ENCODE assay signal across 1 cellular context in the genomic region with DNA sequence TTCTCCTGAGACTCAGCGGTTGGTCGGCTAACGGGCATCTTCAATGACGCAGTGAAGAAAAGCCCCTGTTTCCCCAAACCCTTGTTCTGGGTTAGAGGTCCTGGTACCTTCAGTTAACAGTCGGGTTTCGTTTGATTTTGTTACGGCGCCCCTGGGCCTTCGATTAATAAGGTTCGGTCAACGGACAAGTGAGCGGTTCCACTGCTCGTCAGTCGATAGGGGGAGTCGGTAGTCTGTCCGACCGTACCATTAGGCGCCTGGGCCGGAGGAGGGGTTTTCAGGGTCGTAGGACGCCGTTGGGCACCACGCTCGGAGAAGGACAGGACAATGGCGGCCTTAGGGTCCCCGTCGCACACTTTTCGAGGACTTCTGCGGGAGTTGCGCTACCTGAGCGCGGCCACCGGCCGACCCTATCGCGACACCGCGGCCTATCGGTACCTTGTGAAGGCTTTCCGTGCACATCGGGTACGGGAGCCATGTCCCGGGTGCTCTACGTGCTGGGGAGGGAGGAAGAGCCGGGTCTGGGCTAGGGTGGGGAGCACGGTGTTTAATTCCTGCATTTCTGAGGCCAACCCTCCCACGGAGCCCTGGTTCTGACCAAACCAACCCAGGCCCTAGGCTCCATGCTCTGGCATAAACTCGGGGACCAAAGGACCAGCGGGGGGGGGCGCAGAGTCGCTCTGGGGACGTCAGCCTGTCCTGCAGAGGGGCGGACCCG.
A peak's percentile ranks its signal among the peaks of the same experiment; 100 is the strongest.
TF ChIP-seq lines count a peak whose summit lies in the region.

A gene with protein sequence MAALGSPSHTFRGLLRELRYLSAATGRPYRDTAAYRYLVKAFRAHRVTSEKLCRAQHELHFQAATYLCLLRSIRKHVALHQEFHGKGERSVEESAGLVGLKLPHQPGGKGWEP (plus strand): TSS at position 280 of the 718 bp plus-strand sequence. CDS start 48 bp downstream, at position 328.

TF ChIP-seq in K562, 482 proteins besides CTCF, POLR2A, EP300 and RAD21 (continued from another document and continues in another):
- TF ChIP-seq, protein P1, sequence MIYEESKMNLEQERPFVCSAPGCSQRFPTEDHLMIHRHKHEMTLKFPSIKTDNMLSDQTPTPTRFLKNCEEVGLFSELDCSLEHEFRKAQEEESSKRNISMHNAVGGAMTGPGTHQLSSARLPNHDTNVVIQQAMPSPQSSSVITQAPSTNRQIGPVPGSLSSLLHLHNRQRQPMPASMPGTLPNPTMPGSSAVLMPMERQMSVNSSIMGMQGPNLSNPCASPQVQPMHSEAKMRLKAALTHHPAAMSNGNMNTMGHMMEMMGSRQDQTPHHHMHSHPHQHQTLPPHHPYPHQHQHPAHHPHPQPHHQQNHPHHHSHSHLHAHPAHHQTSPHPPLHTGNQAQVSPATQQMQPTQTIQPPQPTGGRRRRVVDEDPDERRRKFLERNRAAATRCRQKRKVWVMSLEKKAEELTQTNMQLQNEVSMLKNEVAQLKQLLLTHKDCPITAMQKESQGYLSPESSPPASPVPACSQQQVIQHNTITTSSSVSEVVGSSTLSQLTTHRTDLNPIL (CRISPR knock-in tag; IDR thresholded peaks at IDR 0.05), result peak; percentile 72; the same call in 1 of the 2 replicates
- TF ChIP-seq KLF13 (tag; IDR thresholded peaks at IDR 0.05; ENCODE audit: borderline replicate concordance, low read depth), result no peak
- peak; percentile 91 for TF ChIP-seq C11orf30 (IDR thresholded peaks at IDR 0.05; ENCODE audit: low read depth)
- TF ChIP-seq, protein P2, sequence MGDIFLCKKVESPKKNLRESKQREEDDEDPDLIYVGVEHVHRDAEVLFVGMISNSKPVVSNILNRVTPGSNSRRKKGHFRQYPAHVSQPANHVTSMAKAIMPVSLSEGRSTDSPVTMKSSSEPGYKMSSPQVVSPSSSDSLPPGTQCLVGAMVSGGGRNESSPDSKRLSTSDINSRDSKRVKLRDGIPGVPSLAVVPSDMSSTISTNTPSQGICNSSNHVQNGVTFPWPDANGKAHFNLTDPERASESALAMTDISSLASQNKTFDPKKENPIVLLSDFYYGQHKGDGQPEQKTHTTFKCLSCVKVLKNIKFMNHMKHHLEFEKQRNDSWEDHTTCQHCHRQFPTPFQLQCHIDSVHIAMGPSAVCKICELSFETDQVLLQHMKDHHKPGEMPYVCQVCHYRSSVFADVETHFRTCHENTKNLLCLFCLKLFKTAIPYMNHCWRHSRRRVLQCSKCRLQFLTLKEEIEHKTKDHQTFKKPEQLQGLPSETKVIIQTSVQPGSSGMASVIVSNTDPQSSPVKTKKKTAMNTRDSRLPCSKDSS (IDR thresholded peaks at IDR 0.05; ENCODE audit: low read depth, partially characterized antibody), result no peak
- TF ChIP-seq RFX5 (IDR thresholded peaks at IDR 0.05; ENCODE audit: low read depth, low read length), result peak; percentile 22; the same call in 1 of the 2 replicates
- no peak for TF ChIP-seq RBM34 (IDR thresholded peaks at IDR 0.05; ENCODE audit: borderline replicate concordance, insufficient read depth, low read length)
- no peak for TF ChIP-seq RBM25 (IDR thresholded peaks at IDR 0.05; ENCODE audit: low read depth, low read length, severe bottlenecking)
- TF ChIP-seq, protein P3, sequence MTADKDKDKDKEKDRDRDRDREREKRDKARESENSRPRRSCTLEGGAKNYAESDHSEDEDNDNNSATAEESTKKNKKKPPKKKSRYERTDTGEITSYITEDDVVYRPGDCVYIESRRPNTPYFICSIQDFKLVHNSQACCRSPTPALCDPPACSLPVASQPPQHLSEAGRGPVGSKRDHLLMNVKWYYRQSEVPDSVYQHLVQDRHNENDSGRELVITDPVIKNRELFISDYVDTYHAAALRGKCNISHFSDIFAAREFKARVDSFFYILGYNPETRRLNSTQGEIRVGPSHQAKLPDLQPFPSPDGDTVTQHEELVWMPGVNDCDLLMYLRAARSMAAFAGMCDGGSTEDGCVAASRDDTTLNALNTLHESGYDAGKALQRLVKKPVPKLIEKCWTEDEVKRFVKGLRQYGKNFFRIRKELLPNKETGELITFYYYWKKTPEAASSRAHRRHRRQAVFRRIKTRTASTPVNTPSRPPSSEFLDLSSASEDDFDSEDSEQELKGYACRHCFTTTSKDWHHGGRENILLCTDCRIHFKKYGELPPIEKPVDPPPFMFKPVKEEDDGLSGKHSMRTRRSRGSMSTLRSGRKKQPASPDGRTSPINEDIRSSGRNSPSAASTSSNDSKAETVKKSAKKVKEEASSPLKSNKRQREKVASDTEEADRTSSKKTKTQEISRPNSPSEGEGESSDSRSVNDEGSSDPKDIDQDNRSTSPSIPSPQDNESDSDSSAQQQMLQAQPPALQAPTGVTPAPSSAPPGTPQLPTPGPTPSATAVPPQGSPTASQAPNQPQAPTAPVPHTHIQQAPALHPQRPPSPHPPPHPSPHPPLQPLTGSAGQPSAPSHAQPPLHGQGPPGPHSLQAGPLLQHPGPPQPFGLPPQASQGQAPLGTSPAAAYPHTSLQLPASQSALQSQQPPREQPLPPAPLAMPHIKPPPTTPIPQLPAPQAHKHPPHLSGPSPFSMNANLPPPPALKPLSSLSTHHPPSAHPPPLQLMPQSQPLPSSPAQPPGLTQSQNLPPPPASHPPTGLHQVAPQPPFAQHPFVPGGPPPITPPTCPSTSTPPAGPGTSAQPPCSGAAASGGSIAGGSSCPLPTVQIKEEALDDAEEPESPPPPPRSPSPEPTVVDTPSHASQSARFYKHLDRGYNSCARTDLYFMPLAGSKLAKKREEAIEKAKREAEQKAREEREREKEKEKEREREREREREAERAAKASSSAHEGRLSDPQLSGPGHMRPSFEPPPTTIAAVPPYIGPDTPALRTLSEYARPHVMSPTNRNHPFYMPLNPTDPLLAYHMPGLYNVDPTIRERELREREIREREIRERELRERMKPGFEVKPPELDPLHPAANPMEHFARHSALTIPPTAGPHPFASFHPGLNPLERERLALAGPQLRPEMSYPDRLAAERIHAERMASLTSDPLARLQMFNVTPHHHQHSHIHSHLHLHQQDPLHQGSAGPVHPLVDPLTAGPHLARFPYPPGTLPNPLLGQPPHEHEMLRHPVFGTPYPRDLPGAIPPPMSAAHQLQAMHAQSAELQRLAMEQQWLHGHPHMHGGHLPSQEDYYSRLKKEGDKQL (CRISPR knock-in tag; IDR thresholded peaks at IDR 0.05; ENCODE audit: borderline replicate concordance), result no peak
- no peak for TF ChIP-seq CHD4 (IDR thresholded peaks at IDR 0.05; ENCODE audit: insufficient read depth, insufficient replicate concordance, low read depth, low read length, poor library complexity, severe bottlenecking)
- peak; percentile 62; the same call in 1 of the 2 replicates for TF ChIP-seq GABPB2 (CRISPR knock-in tag; conservative IDR thresholded peaks at IDR 0.05)
- TF ChIP-seq, protein P4, sequence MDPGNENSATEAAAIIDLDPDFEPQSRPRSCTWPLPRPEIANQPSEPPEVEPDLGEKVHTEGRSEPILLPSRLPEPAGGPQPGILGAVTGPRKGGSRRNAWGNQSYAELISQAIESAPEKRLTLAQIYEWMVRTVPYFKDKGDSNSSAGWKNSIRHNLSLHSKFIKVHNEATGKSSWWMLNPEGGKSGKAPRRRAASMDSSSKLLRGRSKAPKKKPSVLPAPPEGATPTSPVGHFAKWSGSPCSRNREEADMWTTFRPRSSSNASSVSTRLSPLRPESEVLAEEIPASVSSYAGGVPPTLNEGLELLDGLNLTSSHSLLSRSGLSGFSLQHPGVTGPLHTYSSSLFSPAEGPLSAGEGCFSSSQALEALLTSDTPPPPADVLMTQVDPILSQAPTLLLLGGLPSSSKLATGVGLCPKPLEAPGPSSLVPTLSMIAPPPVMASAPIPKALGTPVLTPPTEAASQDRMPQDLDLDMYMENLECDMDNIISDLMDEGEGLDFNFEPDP (CRISPR knock-in tag; IDR thresholded peaks at IDR 0.05), result peak; percentile 75
- TF ChIP-seq EZH2 (IDR thresholded peaks at IDR 0.05; ENCODE audit: borderline replicate concordance, low read depth, low read length), result no peak
- TF ChIP-seq RAD51 (IDR thresholded peaks at IDR 0.05; ENCODE audit: borderline replicate concordance, low read depth), result no peak
- peak; percentile 71; the same call in 1 of the 2 replicates for TF ChIP-seq ILF3 (IDR thresholded peaks at IDR 0.05; ENCODE audit: borderline replicate concordance)
- peak; percentile 9; the same call in 1 of the 2 replicates for TF ChIP-seq GATAD2B (IDR thresholded peaks at IDR 0.05; ENCODE audit: borderline replicate concordance)
- TF ChIP-seq ZNF699 (CRISPR knock-in tag; IDR thresholded peaks at IDR 0.05; ENCODE audit: insufficient replicate concordance), result no peak
- TF ChIP-seq NR2C2 (CRISPR knock-in tag; IDR thresholded peaks at IDR 0.05), result peak; percentile 1; the same call in 1 of the 2 replicates
- no peak for TF ChIP-seq NR2C2 (tag; IDR thresholded peaks at IDR 0.05)
- TF ChIP-seq HNRNPUL1 (IDR thresholded peaks at IDR 0.05; ENCODE audit: low read length), result no peak
- no peak for TF ChIP-seq MED1 (CRISPR knock-in tag; IDR thresholded peaks at IDR 0.05; ENCODE audit: borderline replicate concordance)
- TF ChIP-seq ZNF589 (CRISPR knock-in tag; IDR thresholded peaks at IDR 0.05; ENCODE audit: low read depth), result peak; percentile 73; the same call in 1 of the 2 replicates
- TF ChIP-seq, protein P5, sequence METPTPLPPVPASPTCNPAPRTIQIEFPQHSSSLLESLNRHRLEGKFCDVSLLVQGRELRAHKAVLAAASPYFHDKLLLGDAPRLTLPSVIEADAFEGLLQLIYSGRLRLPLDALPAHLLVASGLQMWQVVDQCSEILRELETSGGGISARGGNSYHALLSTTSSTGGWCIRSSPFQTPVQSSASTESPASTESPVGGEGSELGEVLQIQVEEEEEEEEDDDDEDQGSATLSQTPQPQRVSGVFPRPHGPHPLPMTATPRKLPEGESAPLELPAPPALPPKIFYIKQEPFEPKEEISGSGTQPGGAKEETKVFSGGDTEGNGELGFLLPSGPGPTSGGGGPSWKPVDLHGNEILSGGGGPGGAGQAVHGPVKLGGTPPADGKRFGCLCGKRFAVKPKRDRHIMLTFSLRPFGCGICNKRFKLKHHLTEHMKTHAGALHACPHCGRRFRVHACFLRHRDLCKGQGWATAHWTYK (CRISPR knock-in tag; IDR thresholded peaks at IDR 0.05), result peak; percentile 92; the same call in 1 of the 2 replicates
- no peak; the same call in 1 of the 2 replicates for TF ChIP-seq MXI1 (IDR thresholded peaks at IDR 0.05; ENCODE audit: low read depth, low read length)
- no peak for TF ChIP-seq KLF10 (CRISPR knock-in tag; IDR thresholded peaks at IDR 0.05)
- peak; percentile 96 for TF ChIP-seq MBD2 (IDR thresholded peaks at IDR 0.05; ENCODE audit: borderline replicate concordance, low read depth)
- no peak for TF ChIP-seq SMAD2 (IDR thresholded peaks at IDR 0.05; ENCODE audit: low read depth, low read length)
- TF ChIP-seq ESRRB (CRISPR knock-in tag; IDR thresholded peaks at IDR 0.05; ENCODE audit: borderline replicate concordance), result peak; percentile 16; the same call in 1 of the 2 replicates
- no peak for TF ChIP-seq NR2F6 (CRISPR knock-in tag; IDR thresholded peaks at IDR 0.05)
- TF ChIP-seq, protein P6, sequence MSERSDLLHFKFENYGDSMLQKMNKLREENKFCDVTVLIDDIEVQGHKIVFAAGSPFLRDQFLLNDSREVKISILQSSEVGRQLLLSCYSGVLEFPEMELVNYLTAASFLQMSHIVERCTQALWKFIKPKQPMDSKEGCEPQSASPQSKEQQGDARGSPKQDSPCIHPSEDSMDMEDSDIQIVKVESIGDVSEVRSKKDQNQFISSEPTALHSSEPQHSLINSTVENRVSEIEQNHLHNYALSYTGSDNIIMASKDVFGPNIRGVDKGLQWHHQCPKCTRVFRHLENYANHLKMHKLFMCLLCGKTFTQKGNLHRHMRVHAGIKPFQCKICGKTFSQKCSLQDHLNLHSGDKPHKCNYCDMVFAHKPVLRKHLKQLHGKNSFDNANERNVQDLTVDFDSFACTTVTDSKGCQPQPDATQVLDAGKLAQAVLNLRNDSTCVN (CRISPR knock-in tag; IDR thresholded peaks at IDR 0.05), result peak; percentile 29; the same call in 1 of the 2 replicates
- peak; percentile 64 for TF ChIP-seq CHD2 (IDR thresholded peaks at IDR 0.05; ENCODE audit: low read depth, low read length)
- 0 out of 2 replicates have a peak, but pooled peaks have one; percentile 11 for TF ChIP-seq ZNF57 (CRISPR knock-in tag; IDR thresholded peaks at IDR 0.05)
- no peak for TF ChIP-seq U2AF2 (optimal IDR thresholded peaks at IDR 0.05; ENCODE audit: low read depth, low read length)
- TF ChIP-seq, protein P7, sequence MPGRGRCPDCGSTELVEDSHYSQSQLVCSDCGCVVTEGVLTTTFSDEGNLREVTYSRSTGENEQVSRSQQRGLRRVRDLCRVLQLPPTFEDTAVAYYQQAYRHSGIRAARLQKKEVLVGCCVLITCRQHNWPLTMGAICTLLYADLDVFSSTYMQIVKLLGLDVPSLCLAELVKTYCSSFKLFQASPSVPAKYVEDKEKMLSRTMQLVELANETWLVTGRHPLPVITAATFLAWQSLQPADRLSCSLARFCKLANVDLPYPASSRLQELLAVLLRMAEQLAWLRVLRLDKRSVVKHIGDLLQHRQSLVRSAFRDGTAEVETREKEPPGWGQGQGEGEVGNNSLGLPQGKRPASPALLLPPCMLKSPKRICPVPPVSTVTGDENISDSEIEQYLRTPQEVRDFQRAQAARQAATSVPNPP (IDR thresholded peaks at IDR 0.05; ENCODE audit: borderline replicate concordance, insufficient read depth, insufficient read length), result no peak
- TF ChIP-seq ZNF174 (CRISPR knock-in tag; IDR thresholded peaks at IDR 0.05), result no peak
- TF ChIP-seq ZNF316 (IDR thresholded peaks at IDR 0.05), result no peak; the same call in 1 of the 2 replicates
- no peak for TF ChIP-seq RBM17 (IDR thresholded peaks at IDR 0.05; ENCODE audit: borderline replicate concordance, low read depth, low read length)
- TF ChIP-seq ELF2 (CRISPR knock-in tag; IDR thresholded peaks at IDR 0.05), result peak; percentile 75
